Comparison of ENCODE assay signal across 1 cellular context in genomic region chr19:670609-671075, GRCh38.
TF ChIP-seq lines count a peak whose summit lies in the region.

No MANE protein-coding gene starts in this region.

TF ChIP-seq in HepG2, 621 proteins besides CTCF, POLR2A, EP300 and RAD21 (continued from another document):
- TF ChIP-seq CHD2 (IDR thresholded peaks at IDR 0.05; ENCODE audit: low read depth, low read length) (no peak), REPIN1 (CRISPR knock-in tag; IDR thresholded peaks at IDR 0.05; ENCODE audit: borderline replicate concordance, low read depth) (0 out of 2 replicates have a peak, but pooled peaks have one; percentile 48), ZNF513 (CRISPR knock-in tag; conservative IDR thresholded peaks at IDR 0.05) (no peak), MTA1 (CRISPR knock-in tag; IDR thresholded peaks at IDR 0.05; ENCODE audit: borderline replicate concordance) (no peak), CBX5 (CRISPR knock-in tag; IDR thresholded peaks at IDR 0.05; ENCODE audit: borderline replicate concordance) (no peak), ZNF629 (CRISPR knock-in tag; conservative IDR thresholded peaks at IDR 0.05) (no peak), PATZ1 (CRISPR knock-in tag; IDR thresholded peaks at IDR 0.05) (peak; percentile 36; the same call in 1 of the 2 replicates), IKZF1 (IDR thresholded peaks at IDR 0.05) (no peak), ELF3 (CRISPR knock-in tag; IDR thresholded peaks at IDR 0.05) (no peak), ZNF142 (CRISPR knock-in tag; IDR thresholded peaks at IDR 0.05) (no peak), ZNF205 (CRISPR knock-in tag; IDR thresholded peaks at IDR 0.05) (no peak), SALL1 (CRISPR knock-in tag; IDR thresholded peaks at IDR 0.05) (peak; percentile 25; the same call in 1 of the 2 replicates), TSC22D2 (CRISPR knock-in tag; IDR thresholded peaks at IDR 0.05; ENCODE audit: borderline replicate concordance) (no peak), PRDM4 (CRISPR knock-in tag; IDR thresholded peaks at IDR 0.05; ENCODE audit: borderline replicate concordance) (no peak), ZSCAN20 (CRISPR knock-in tag; IDR thresholded peaks at IDR 0.05; ENCODE audit: borderline replicate concordance) (no peak), SIX4 (CRISPR knock-in tag; IDR thresholded peaks at IDR 0.05) (no peak), ZNF879 (CRISPR knock-in tag; IDR thresholded peaks at IDR 0.05) (no peak), ZNF772 (CRISPR knock-in tag; IDR thresholded peaks at IDR 0.05) (peak; percentile 28; the same call in 1 of the 2 replicates), KLF15 (CRISPR knock-in tag; IDR thresholded peaks at IDR 0.05; ENCODE audit: borderline replicate concordance) (no peak), MAFF (IDR thresholded peaks at IDR 0.05; ENCODE audit: low read depth, low read length) (0 out of 2 replicates have a peak, but pooled peaks have one; percentile 16), NFIB (CRISPR knock-in tag; IDR thresholded peaks at IDR 0.05; ENCODE audit: borderline replicate concordance) (no peak), CSRNP2 (CRISPR knock-in tag; conservative IDR thresholded peaks at IDR 0.05; ENCODE audit: low read depth) (no peak), SPEN (CRISPR knock-in tag; IDR thresholded peaks at IDR 0.05; ENCODE audit: low read depth) (no peak), SP1 (IDR thresholded peaks at IDR 0.05) (no peak), SP1 (CRISPR knock-in tag; IDR thresholded peaks at IDR 0.05) (no peak), TAF15 (IDR thresholded peaks at IDR 0.05; ENCODE audit: low read depth, low read length, poor library complexity, severe bottlenecking) (no peak), ZMYM4 (CRISPR knock-in tag; IDR thresholded peaks at IDR 0.05) (no peak), BRD4 (CRISPR knock-in tag; IDR thresholded peaks at IDR 0.05) (no peak), ZFYVE20 (CRISPR knock-in tag; IDR thresholded peaks at IDR 0.05; ENCODE audit: borderline replicate concordance, low read depth) (no peak), ZFX (CRISPR knock-in tag; IDR thresholded peaks at IDR 0.05; ENCODE audit: low read depth) (peak; percentile 52; the same call in 1 of the 2 replicates), AGO2 (optimal IDR thresholded peaks at IDR 0.05; ENCODE audit: low read depth, low read length) (no peak), XRCC5 (optimal IDR thresholded peaks at IDR 0.05; ENCODE audit: low read length) (peak; percentile 79), ZFP36L1 (CRISPR knock-in tag; IDR thresholded peaks at IDR 0.05) (no peak)
